In genomic region chrX:136909119-136909705, GRCh38 we compare ENCODE assay signal across 8 cellular contexts. TPM values are rescaled to one million over a fixed set of nuclear protein-coding genes. Genes with fewer than 3 reads are reported as not detected.
DNase-seq lines count a peak whose midpoint lies in the region; ATAC-seq and TF ChIP-seq lines count a peak whose summit lies in the region.

No MANE protein-coding gene starts in this region.

- no peaks in the 10 kb centered on the region for H3K9me3 Mint-ChIP-seq in T-helper 2 cell treated with Interferon-gamma antibody and Interleukin-4, amounts not matched to agents 5 μg/mL and 100 μg/mL, for 36 hours

- no peaks in the 10 kb centered on the region for H3K36me3 Mint-ChIP-seq in T-helper 2 cell treated with Interferon-gamma antibody and Interleukin-4, amounts not matched to agents 5 μg/mL and 100 μg/mL, for 36 hours (ENCODE audit: low read depth)

- no peaks in the 10 kb centered on the region for H3K36me3 ChIP-seq in ascending aorta

- no peaks in the 10 kb centered on the region for H3K27me3 ChIP-seq in ascending aorta

- peak overlapping the region; percentile 69 to 72 for H3K4me3 ChIP-seq in ascending aorta

- H3K4me3 Mint-ChIP-seq in T-helper 2 cell treated with Interferon-gamma antibody and Interleukin-4, amounts not matched to agents 5 μg/mL and 100 μg/mL, for 36 hours: peak overlapping the region; percentile 97

- no peaks in the 10 kb centered on the region for H3K4me1 ChIP-seq in ascending aorta

- H3K27me3 Mint-ChIP-seq in T-helper 2 cell treated with Interferon-gamma antibody and Interleukin-4, amounts not matched to agents 5 μg/mL and 100 μg/mL, for 36 hours (ENCODE audit: low read depth): no peaks in the 10 kb centered on the region

- peak; percentile 67 for ATAC-seq in HG02852 (IDR thresholded peaks at IDR 0.05; ENCODE audit: unreplicated experiment)

- DNase-seq in GM13976 (ENCODE audit: low spot score): peak; percentile 89
- DNase-seq in NCI-H187 (lab: John Stamatoyannopoulos, UW): peak; percentile 65 to 89
- peak; percentile 72 for DNase-seq in T-helper 2 cell treated with Interferon-gamma antibody and Interleukin-4, amounts not matched to agents 5 μg/mL and 100 μg/mL, for 36 hours (ENCODE audit: low spot score)
- DNase-seq in ascending aorta (ENCODE audit: low spot score in 2 of 2): peak; percentile 23 to 85
- DNase-seq in hepatic stellate cell (ENCODE audit: low spot score): peak; percentile 87
- DNase-seq in retina: peak; percentile 80
- DNase-seq in cerebellar nuclear complex (lab: John Stamatoyannopoulos, UW): no peak

- H3K9me3 ChIP-seq in ascending aorta: no peaks in the 10 kb centered on the region

- H3K4me1 Mint-ChIP-seq in T-helper 2 cell treated with Interferon-gamma antibody and Interleukin-4, amounts not matched to agents 5 μg/mL and 100 μg/mL, for 36 hours (ENCODE audit: low read depth): peaks cover 19% of the 10 kb centered on the region

- TF ChIP-seq CTCF in GM13976 (IDR thresholded peaks at IDR 0.05; ENCODE audit: borderline replicate concordance, control extremely low read depth, extremely low read depth, insufficient read depth, missing control alignments): no peak
- TF ChIP-seq CTCF in ascending aorta (IDR thresholded peaks at IDR 0.05): no peak

- intact Hi-C loops in ascending aorta (cut with DNase I): no loop called here

- H3K27ac ChIP-seq in ascending aorta: peak overlapping the region; percentile 78 to 85

- H3K27ac Mint-ChIP-seq in T-helper 2 cell treated with Interferon-gamma antibody and Interleukin-4, amounts not matched to agents 5 μg/mL and 100 μg/mL, for 36 hours: peak overlapping the region; percentile 91

- in situ Hi-C loops in GM13976 (cut with MboI; ENCODE audit: low sequenced_read_pairs, unreplicated experiment): no loop called here

RNA-seq across cellular contexts. Expression of gene RBMX, which starts 28.7 kb away (rescaled TPM):
- 112 TPM for total RNA-seq in ascending aorta

Comparison
In these comparisons a context has a peak if more than half of its experiments do, and no peak if none do; other contexts are left out.
1. DNase-seq: peak in GM13976 (single experiment), NCI-H187 (2 of 2), T-helper 2 cell treated with Interferon-gamma antibody and Interleukin-4, amounts not matched to agents 5 μg/mL and 100 μg/mL, for 36 hours (single experiment), ascending aorta (2 of 2), hepatic stellate cell (single experiment) and retina (single experiment); none in cerebellar nuclear complex (0 of 2).